In the genomic region with DNA sequence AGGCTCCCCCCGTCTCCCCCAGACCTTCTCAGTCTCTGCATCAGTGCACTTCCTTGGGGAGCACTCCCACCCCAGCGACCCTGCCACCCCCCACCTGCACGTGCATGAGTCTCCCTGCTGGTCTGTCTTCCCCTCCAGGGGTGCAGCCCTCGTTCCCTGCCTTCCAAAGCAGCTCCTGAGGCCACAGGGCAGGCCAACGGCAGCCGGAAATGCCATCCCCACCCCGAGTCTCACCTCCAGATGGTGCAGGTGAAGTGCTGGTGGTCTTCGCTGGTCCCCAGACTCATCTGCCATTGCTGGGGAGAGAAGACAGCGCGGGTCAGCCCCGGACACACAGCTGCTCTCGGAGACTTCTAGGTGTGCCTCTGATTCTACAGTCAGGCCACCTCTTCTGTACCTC, we compare ENCODE assay signal across 31 cellular contexts.
"Had no signal": no experiment of that assay in that cellular context is flagged by ENCODE, and none has a peak within 500 bp of the region (broad histone marks: within the 10 kb centered on the region; RNA-seq: fewer than 3 reads in every experiment).

No MANE protein-coding gene starts in this region.

- H3K27ac Mint-ChIP-seq: endodermal cell; mesothelial cell of epicardium; naive B cell; natural killer cell treated with Interleukin-12 subunit alpha and Interleukin-12 subunit beta and Interleukin-15 and Interleukin-18, amount 100 ng/mL, for 72 hours; progenitor cell of endocrine pancreas; stimulated activated memory B cell treated with anti-CD40 and anti-IgM and Interleukin-4, amounts not matched to agents 10 μg/mL and 1 μg/mL and 100 μg/mL, for 72 hours had no signal

- H3K27me3 Mint-ChIP-seq: memory B cell; naive B cell; natural killer cell treated with Interleukin-12 subunit alpha and Interleukin-12 subunit beta and Interleukin-15 and Interleukin-18, amount 100 ng/mL, for 72 hours; progenitor cell of endocrine pancreas; stimulated activated memory B cell treated with anti-CD40 and anti-IgM and Interleukin-4, amounts not matched to agents 10 μg/mL and 1 μg/mL and 100 μg/mL, for 72 hours had no signal

- H3K27me3 ChIP-seq: dorsolateral prefrontal cortex, gastrocnemius medialis, testis, tibial artery, upper lobe of left lung had no signal

- ATAC-seq: esophagus mucosa; gastrocnemius medialis; left lobe of liver; mucosa of descending colon; natural killer cell treated with Interleukin-12 subunit alpha and Interleukin-12 subunit beta and Interleukin-15 and Interleukin-18, amount 100 ng/mL, for 72 hours; sciatic nerve; stimulated activated memory B cell treated with anti-CD40 and anti-IgM and Interleukin-4, amounts not matched to agents 10 μg/mL and 1 μg/mL and 100 μg/mL, for 72 hours; stimulated activated naive CD8-positive, alpha-beta T cell treated with anti-CD3 and anti-CD28 coated beads, Interleukin-15, Interleukin-2, amounts not matched to agents 100 U/mL and 50 U/mL, for 24 hours had no signal

- H3K4me3 ChIP-seq: dorsolateral prefrontal cortex, gastrocnemius medialis, lung, mucosa of descending colon, smooth muscle cell, testis, tibial artery, upper lobe of left lung had no signal

- H3K9me3 Mint-ChIP-seq: endodermal cell; memory B cell; mesothelial cell of epicardium; naive B cell; natural killer cell treated with Interleukin-12 subunit alpha and Interleukin-12 subunit beta and Interleukin-15 and Interleukin-18, amount 100 ng/mL, for 72 hours; neural crest cell; stimulated activated memory B cell treated with anti-CD40 and anti-IgM and Interleukin-4, amounts not matched to agents 10 μg/mL and 1 μg/mL and 100 μg/mL, for 72 hours had no signal

- H3K9ac ChIP-seq: parathyroid adenoma had no signal

- H3K4me2 ChIP-seq: smooth muscle cell had no signal

- DNase-seq: cortex of kidney; dorsolateral prefrontal cortex; effector CD8-positive, alpha-beta T cell; endodermal cell; foreskin fibroblast; gastrocnemius medialis; head of caudate nucleus; kidney; mucosa of descending colon; naive B cell; stimulated activated CD4-positive, alpha-beta T cell treated with anti-CD3 and anti-CD28 coated beads, Interleukin-12 subunit alpha, Interleukin-12 subunit beta, amount 100 ng/mL, for 4 hours; stimulated activated CD4-positive, alpha-beta T cell treated with anti-CD3 and anti-CD28 coated beads, Interleukin-1b, Interleukin-23, amount 100 ng/mL, for 48 hours; stimulated activated CD4-positive, alpha-beta T cell treated with anti-CD3 and anti-CD28 coated beads, Interleukin-4, amount 100 ng/mL, for 1 hour; stimulated activated naive CD8-positive, alpha-beta T cell treated with anti-CD3 and anti-CD28 coated beads, Interleukin-15, Interleukin-2, amounts not matched to agents 100 U/mL and 50 U/mL, for 24 hours; substantia nigra; testis; tibial artery had no signal

- H3K4me3 Mint-ChIP-seq: endodermal cell; memory B cell; mesothelial cell of epicardium; naive B cell; natural killer cell treated with Interleukin-12 subunit alpha and Interleukin-12 subunit beta and Interleukin-15 and Interleukin-18, amount 100 ng/mL, for 72 hours; stimulated activated memory B cell treated with anti-CD40 and anti-IgM and Interleukin-4, amounts not matched to agents 10 μg/mL and 1 μg/mL and 100 μg/mL, for 72 hours had no signal

- H2AFZ ChIP-seq: parathyroid adenoma had no signal

- H3K27ac ChIP-seq: dorsolateral prefrontal cortex, epithelial cell of prostate, gastrocnemius medialis, parathyroid adenoma, testis, tibial artery, upper lobe of left lung had no signal

- H3K9me3 ChIP-seq: gastrocnemius medialis, mucosa of descending colon, testis, tibial artery, upper lobe of left lung had no signal
